ENCODE assay signal across 8 cellular contexts in genomic region chr20:1730981-1731711, GRCh38.
DNase-seq lines count a peak whose midpoint lies in the region; ATAC-seq and TF ChIP-seq lines count a peak whose summit lies in the region.
"Not testable (repeated sequence)": the region's sequence is repeated elsewhere in the genome, so short reads cannot be mapped to it uniquely, and the experiment has no call there.

No MANE protein-coding gene starts in this region.

- not testable (repeated sequence) for TF ChIP-seq CTCF in activated CD8-positive, alpha-beta T cell treated with anti-CD3 and anti-CD28 coated beads for 36 hours (IDR thresholded peaks at IDR 0.05); mucosa of descending colon (IDR thresholded peaks at IDR 0.05)

- DNase-seq in CD4-positive, CD25-positive, alpha-beta regulatory T cell, result peak in 2 of 3 donors; percentile 45 to 66
- DNase-seq in Jurkat, Clone E6-1 (ENCODE audit: low read depth, low spot score); central memory CD8-positive, alpha-beta T cell (ENCODE audit: low spot score in 2 of 2); stimulated activated effector memory CD8-positive, alpha-beta T cell treated with anti-CD3 and anti-CD28 coated beads, Interleukin-12 subunit alpha, Interleukin-12 subunit beta, amount 100 ng/mL, for 72 hours (ENCODE audit: low spot score in 2 of 2): not testable (repeated sequence)
- DNase-seq in T-cell (peak in 11 of 34 experiments; percentile 5 to 37 (median 14)), activated gamma-delta T cell treated with Interleukin-2 at 50 U/mL for 16 hours (peak; percentile 23), mucosa of descending colon (peak in 2 of 3 donors; percentile 53 to 75)
- peak; percentile 51 for DNase-seq in activated CD8-positive, alpha-beta T cell treated with anti-CD3 and anti-CD28 coated beads for 36 hours

- not testable (repeated sequence) for H3K36me3 Mint-ChIP-seq in CD4-positive, CD25-positive, alpha-beta regulatory T cell; T-cell; activated CD8-positive, alpha-beta T cell treated with anti-CD3 and anti-CD28 coated beads for 36 hours (ENCODE audit: low read depth); central memory CD8-positive, alpha-beta T cell (ENCODE audit: insufficient read depth); stimulated activated effector memory CD8-positive, alpha-beta T cell treated with anti-CD3 and anti-CD28 coated beads, Interleukin-12 subunit alpha, Interleukin-12 subunit beta, amount 100 ng/mL, for 72 hours

- H3K27ac Mint-ChIP-seq in CD4-positive, CD25-positive, alpha-beta regulatory T cell, result peak overlapping the region in 2 of 3 donors; percentile 97
- H3K27ac Mint-ChIP-seq in T-cell; central memory CD8-positive, alpha-beta T cell (ENCODE audit: low read depth): not testable (repeated sequence)
- peak overlapping the region; percentile 92 for H3K27ac Mint-ChIP-seq in activated CD8-positive, alpha-beta T cell treated with anti-CD3 and anti-CD28 coated beads for 36 hours
- H3K27ac Mint-ChIP-seq in stimulated activated effector memory CD8-positive, alpha-beta T cell treated with anti-CD3 and anti-CD28 coated beads, Interleukin-12 subunit alpha, Interleukin-12 subunit beta, amount 100 ng/mL, for 72 hours, result peak overlapping the region; percentile 63

- CTCF ChIA-PET in T-cell (lab: Charles Lee), result not testable (repeated sequence)
- CTCF ChIA-PET in activated CD8-positive, alpha-beta T cell treated with anti-CD3 and anti-CD28 coated beads for 36 hours (lab: Charles Lee), result interaction anchor here (1.1 to 3.7 kb wide), 5 partner anchors 33 to 227 kb away, joined by 3 to 21 read pairs (median 5); no protein-coding TSS in a partner anchor

- H3K9me3 Mint-ChIP-seq in CD4-positive, CD25-positive, alpha-beta regulatory T cell; T-cell; activated CD8-positive, alpha-beta T cell treated with anti-CD3 and anti-CD28 coated beads for 36 hours; central memory CD8-positive, alpha-beta T cell; stimulated activated effector memory CD8-positive, alpha-beta T cell treated with anti-CD3 and anti-CD28 coated beads, Interleukin-12 subunit alpha, Interleukin-12 subunit beta, amount 100 ng/mL, for 72 hours: not testable (repeated sequence)

- H3K27me3 ChIP-seq in CD4-positive, CD25-positive, alpha-beta regulatory T cell (ENCODE audit: control insufficient read depth, insufficient read depth, low read length), result not testable (repeated sequence)

- H3K4me3 ChIP-seq in CD4-positive, CD25-positive, alpha-beta regulatory T cell (ENCODE audit: low read depth, low read length), result peak overlapping the region; percentile 70
- H3K4me3 ChIP-seq in Jurkat, Clone E6-1 (ENCODE audit: low read length), result peak overlapping the region; percentile 15; the same call in 1 of the 2 replicates
- not testable (repeated sequence) for H3K4me3 ChIP-seq in mucosa of descending colon

- not testable (repeated sequence) for H3K36me3 ChIP-seq in CD4-positive, CD25-positive, alpha-beta regulatory T cell (ENCODE audit: control insufficient read depth, insufficient read depth, low read length); mucosa of descending colon (ENCODE audit: low read depth)

- peaks cover 11 to 34% (median 25%) of the 10 kb centered on the region in 4 donors for H3K4me1 Mint-ChIP-seq in CD4-positive, CD25-positive, alpha-beta regulatory T cell
- H3K4me1 Mint-ChIP-seq in T-cell, result peaks cover 0 to 10% (median 8%) of the 10 kb centered on the region in 3 donors
- H3K4me1 Mint-ChIP-seq in activated CD8-positive, alpha-beta T cell treated with anti-CD3 and anti-CD28 coated beads for 36 hours (ENCODE audit: low read depth), result peaks cover 40% of the 10 kb centered on the region
- H3K4me1 Mint-ChIP-seq in central memory CD8-positive, alpha-beta T cell, result not testable (repeated sequence)
- H3K4me1 Mint-ChIP-seq in stimulated activated effector memory CD8-positive, alpha-beta T cell treated with anti-CD3 and anti-CD28 coated beads, Interleukin-12 subunit alpha, Interleukin-12 subunit beta, amount 100 ng/mL, for 72 hours, result peaks cover 17% of the 10 kb centered on the region

- POLR2A ChIA-PET in T-cell (lab: Charles Lee), result interaction anchor here in 1 of 2 donors (0.6 kb wide), 1 partner anchor 169 kb away, joined by 3 read pairs; no protein-coding TSS in a partner anchor
- POLR2A ChIA-PET in activated CD8-positive, alpha-beta T cell treated with anti-CD3 and anti-CD28 coated beads for 36 hours (lab: Charles Lee), result interaction anchor here (0.9 to 1.3 kb wide), 3 partner anchors 9 to 67 kb away, joined by 3 to 6 read pairs (median 3); no protein-coding TSS in a partner anchor

- not testable (repeated sequence) for H3K9me3 ChIP-seq in CD4-positive, CD25-positive, alpha-beta regulatory T cell (ENCODE audit: control insufficient read depth in 2 of 2, low read length in 2 of 2); mucosa of descending colon

- H3K4me1 ChIP-seq in CD4-positive, CD25-positive, alpha-beta regulatory T cell (ENCODE audit: control insufficient read depth, insufficient read depth, low read length, poor library complexity, severe bottlenecking), result peaks cover 33% of the 10 kb centered on the region
- not testable (repeated sequence) for H3K4me1 ChIP-seq in mucosa of descending colon (ENCODE audit: low read depth)

- ATAC-seq in CD4-positive, CD25-positive, alpha-beta regulatory T cell (ENCODE audit: low read depth in 2 of 2), result peak; percentile 55 to 73
- ATAC-seq in T-cell (replicated peaks in 1 of 4) (peak; percentile 68 to 76 (median 76)), mucosa of descending colon (peak; percentile 88)
- peak; percentile 38 for ATAC-seq in activated CD8-positive, alpha-beta T cell treated with anti-CD3 and anti-CD28 coated beads for 36 hours
- ATAC-seq in central memory CD8-positive, alpha-beta T cell (replicated peaks; ENCODE audit: extremely low read depth, poor library complexity, severe bottlenecking), result peak; percentile 60
- ATAC-seq in stimulated activated effector memory CD8-positive, alpha-beta T cell treated with anti-CD3 and anti-CD28 coated beads, Interleukin-12 subunit alpha, Interleukin-12 subunit beta, amount 100 ng/mL, for 72 hours, result not testable (repeated sequence)

- intact Hi-C loops in activated CD8-positive, alpha-beta T cell treated with anti-CD3 and anti-CD28 coated beads for 36 hours (cut with micrococcal nuclease), result loop anchor here (5.0 to 10.0 kb wide), 3 partner anchors 69 to 226 kb away; no protein-coding TSS in a partner anchor
- intact Hi-C loops in mucosa of descending colon (cut with DNase I, micrococcal nuclease), result not testable (repeated sequence)

- peak overlapping the region; percentile 58 to 92 (median 71) for H3K4me3 Mint-ChIP-seq in CD4-positive, CD25-positive, alpha-beta regulatory T cell
- H3K4me3 Mint-ChIP-seq in T-cell, result peak overlapping the region in 2 of 3 donors; percentile 67 to 70
- peak overlapping the region; percentile 63 for H3K4me3 Mint-ChIP-seq in activated CD8-positive, alpha-beta T cell treated with anti-CD3 and anti-CD28 coated beads for 36 hours
- peak overlapping the region; percentile 73 for H3K4me3 Mint-ChIP-seq in central memory CD8-positive, alpha-beta T cell
- not testable (repeated sequence) for H3K4me3 Mint-ChIP-seq in stimulated activated effector memory CD8-positive, alpha-beta T cell treated with anti-CD3 and anti-CD28 coated beads, Interleukin-12 subunit alpha, Interleukin-12 subunit beta, amount 100 ng/mL, for 72 hours

- peak overlapping the region; percentile 68 for H3K27ac ChIP-seq in CD4-positive, CD25-positive, alpha-beta regulatory T cell (ENCODE audit: insufficient read depth, low read length, poor library complexity, severe bottlenecking)

- H3K27me3 Mint-ChIP-seq in CD4-positive, CD25-positive, alpha-beta regulatory T cell; T-cell; activated CD8-positive, alpha-beta T cell treated with anti-CD3 and anti-CD28 coated beads for 36 hours; central memory CD8-positive, alpha-beta T cell: not testable (repeated sequence)
